ENCODE assay signal across 8 cellular contexts in the genomic region with DNA sequence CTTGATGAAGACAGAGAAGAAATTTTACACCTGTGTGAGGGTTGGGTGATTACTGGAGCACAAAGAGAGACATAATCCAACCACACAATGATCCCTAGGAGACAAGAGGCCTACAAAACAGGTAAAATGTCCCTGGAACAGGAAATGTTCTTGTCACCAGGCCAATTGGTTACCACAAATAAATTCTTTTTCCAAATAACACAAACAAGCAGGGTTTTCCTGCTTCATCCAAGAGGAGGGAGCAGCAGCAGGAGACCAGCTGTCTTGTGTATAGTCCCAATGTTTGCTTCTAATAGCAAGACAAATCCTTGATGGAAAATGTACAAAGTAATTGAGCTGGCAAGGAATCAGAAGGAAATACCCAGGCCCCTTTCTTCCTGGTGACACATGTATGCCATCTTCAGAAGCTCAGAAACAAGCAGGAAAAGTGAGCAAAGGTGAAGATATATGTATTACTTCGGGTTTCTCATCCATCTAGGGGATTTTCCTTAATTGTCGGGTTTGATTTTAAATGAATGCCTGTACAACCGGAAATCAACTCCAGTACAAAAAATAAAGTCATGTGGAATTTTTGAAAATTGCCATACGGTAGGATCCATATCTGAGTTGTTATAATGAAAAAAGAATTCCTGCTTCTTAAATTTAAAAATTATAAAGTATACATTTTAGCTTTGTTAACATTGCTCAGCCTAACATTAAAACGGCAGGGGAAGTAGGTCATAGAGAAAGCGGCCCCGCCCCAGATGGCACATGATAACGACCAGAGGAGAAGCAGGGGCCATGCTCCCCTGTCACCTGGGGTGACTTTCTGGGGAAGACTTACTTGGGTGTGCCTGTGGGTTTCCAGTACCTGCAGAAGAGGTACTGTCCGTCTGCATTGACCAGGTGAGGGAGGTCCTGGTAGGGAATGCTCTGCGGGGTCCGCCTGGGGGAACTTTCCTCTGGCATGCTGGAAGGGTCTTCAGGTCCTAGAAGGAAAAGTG. TPM values are rescaled to one million over a fixed set of nuclear protein-coding genes. Genes with fewer than 3 reads are reported as not detected.
DNase-seq lines count a peak whose midpoint lies in the region; ATAC-seq and TF ChIP-seq lines count a peak whose summit lies in the region.

No MANE protein-coding gene starts in this region.

- peaks cover 42% of the 10 kb centered on the region for H3K4me1 Mint-ChIP-seq in Caco-2 (ENCODE audit: low read depth, unreplicated experiment)

- TSS peak; percentile 34 for BruUV-seq in Caco-2 (replicated peaks; lab: Mats Ljungman, UMichigan)

- POLR2A ChIA-PET in Caco-2 (lab: Charles Lee): interaction anchor here (0.8 kb wide), 1 partner anchor 36 kb away, joined by 4 read pairs; no protein-coding TSS in a partner anchor

- ATAC-seq in left lobe of liver: peak; percentile 36

- H3K27ac ChIP-seq in ascending aorta: peak overlapping the region; percentile 86 to 88

- H3K4me1 ChIP-seq in Caco-2: peaks cover 55% of the 10 kb centered on the region
- peaks cover 0 to 10% of the 10 kb centered on the region in 2 donors for H3K4me1 ChIP-seq in ascending aorta

- H3K36me3 Mint-ChIP-seq in Caco-2 (ENCODE audit: insufficient read depth, unreplicated experiment): peaks cover 4% of the 10 kb centered on the region

- H3K27me3 ChIP-seq in Caco-2 (replicated peaks; ENCODE audit: control insufficient read depth, insufficient read depth, low read length): no peaks in the 10 kb centered on the region
- H3K27me3 ChIP-seq in ascending aorta: no peaks in the 10 kb centered on the region
- H3K27me3 ChIP-seq in H7 (ENCODE audit: control insufficient read depth, insufficient read depth, low read length): peaks cover 28% of the 10 kb centered on the region

- no peak overlapping the region for H3K27ac Mint-ChIP-seq in Caco-2 (ENCODE audit: unreplicated experiment)

- intact Hi-C loops in Caco-2 (cut with micrococcal nuclease; ENCODE audit: unreplicated experiment): loop anchor here (1.0 kb wide), 1 partner anchor 30 kb away; no protein-coding TSS in a partner anchor
- intact Hi-C loops in ascending aorta (cut with DNase I): loop anchor here (5.0 to 10.0 kb wide), 5 partner anchors 39 to 246 kb away; no protein-coding TSS in a partner anchor

- DNase-seq in Caco-2: no peak
- DNase-seq in HK-2 (ENCODE audit: unreplicated experiment): peak; percentile 31
- DNase-seq in ascending aorta (ENCODE audit: low spot score in 2 of 2): no peak
- peak; percentile 77 for DNase-seq in left lobe of liver (ENCODE audit: low spot score)
- DNase-seq in ureter (ENCODE audit: low spot score): peak; percentile 40
- no peak for DNase-seq in H7
- no peak for DNase-seq in stimulated activated CD4-positive, alpha-beta T cell treated with anti-CD3 and anti-CD28 coated beads, Interleukin-4, amount 100 ng/mL, for 1 hour
- DNase-seq in NCI-H2227 treated with DMSO at 0.1 percent for 48 hours (lab: John Stamatoyannopoulos, UW): no peak

- peak overlapping the region; percentile 91 for H3K4me3 Mint-ChIP-seq in Caco-2 (ENCODE audit: unreplicated experiment)

- H3K36me3 ChIP-seq in Caco-2 (ENCODE audit: control insufficient read depth, insufficient read depth, low read length) (no peaks in the 10 kb centered on the region), ascending aorta (peaks cover 0 to 6% of the 10 kb centered on the region in 2 donors), H7 (replicated peaks; ENCODE audit: control insufficient read depth, insufficient read depth, low read length) (no peaks in the 10 kb centered on the region)

- TF ChIP-seq CTCF in Caco-2 (IDR thresholded peaks at IDR 0.05; ENCODE audit: insufficient read depth in 1 of 2, low read depth in 1 of 2, low read length in 1 of 2, severe bottlenecking in 1 of 2, unreplicated experiment in 1 of 2): no peak
- TF ChIP-seq CTCF in ascending aorta (IDR thresholded peaks at IDR 0.05): no peak

- CTCF ChIA-PET in Caco-2 (lab: Charles Lee): interaction anchor here (1.0 kb wide), 1 partner anchor 30 kb away, joined by 8 read pairs; no protein-coding TSS in a partner anchor

- H3K27me3 Mint-ChIP-seq in Caco-2 (ENCODE audit: insufficient read depth, unreplicated experiment): no peaks in the 10 kb centered on the region

- H3K9me3 Mint-ChIP-seq in Caco-2 (ENCODE audit: unreplicated experiment): no peaks in the 10 kb centered on the region

- H3K4me3 ChIP-seq in Caco-2 (ENCODE audit: low read depth, low read length): no peak overlapping the region; the same call in 1 of the 2 replicates
- H3K4me3 ChIP-seq in ascending aorta: peak overlapping the region; percentile 24 to 99
- H3K4me3 ChIP-seq in H7 (ENCODE audit: insufficient read depth, low read depth, low read length): no peak overlapping the region

- H3K9me3 ChIP-seq in Caco-2 (no peaks in the 10 kb centered on the region), ascending aorta (no peaks in the 10 kb centered on the region)

RNA-seq across cellular contexts. Expression of a gene that starts 1.2 kb away (rescaled TPM):
- total RNA-seq in Caco-2 (2022) (7.8 and 8.4 TPM in 2 replicates), ascending aorta (101 TPM), left lobe of liver (139 TPM), ureter (75.1 TPM)
- 0.07 and 0.31 TPM in 2 replicates for total RNA-seq in H7 (2014; rRNA removed; shearing (Covaris generic))

Comparison
In these comparisons a context has a peak if more than half of its experiments do, and no peak if none do; other contexts are left out.
1. DNase-seq: peak in HK-2 (single experiment), left lobe of liver (single experiment) and ureter (single experiment); none in Caco-2 (0 of 2), ascending aorta (0 of 2), H7 (single experiment), stimulated activated CD4-positive, alpha-beta T cell treated with anti-CD3 and anti-CD28 coated beads, Interleukin-4, amount 100 ng/mL, for 1 hour (single experiment) and NCI-H2227 treated with DMSO at 0.1 percent for 48 hours (single experiment).
2. H3K4me3 ChIP-seq: peak in ascending aorta (2 of 2); none in Caco-2 (single experiment) and H7 (single experiment).